Comparison of ENCODE assay signal across 8 cellular contexts in the genomic region with DNA sequence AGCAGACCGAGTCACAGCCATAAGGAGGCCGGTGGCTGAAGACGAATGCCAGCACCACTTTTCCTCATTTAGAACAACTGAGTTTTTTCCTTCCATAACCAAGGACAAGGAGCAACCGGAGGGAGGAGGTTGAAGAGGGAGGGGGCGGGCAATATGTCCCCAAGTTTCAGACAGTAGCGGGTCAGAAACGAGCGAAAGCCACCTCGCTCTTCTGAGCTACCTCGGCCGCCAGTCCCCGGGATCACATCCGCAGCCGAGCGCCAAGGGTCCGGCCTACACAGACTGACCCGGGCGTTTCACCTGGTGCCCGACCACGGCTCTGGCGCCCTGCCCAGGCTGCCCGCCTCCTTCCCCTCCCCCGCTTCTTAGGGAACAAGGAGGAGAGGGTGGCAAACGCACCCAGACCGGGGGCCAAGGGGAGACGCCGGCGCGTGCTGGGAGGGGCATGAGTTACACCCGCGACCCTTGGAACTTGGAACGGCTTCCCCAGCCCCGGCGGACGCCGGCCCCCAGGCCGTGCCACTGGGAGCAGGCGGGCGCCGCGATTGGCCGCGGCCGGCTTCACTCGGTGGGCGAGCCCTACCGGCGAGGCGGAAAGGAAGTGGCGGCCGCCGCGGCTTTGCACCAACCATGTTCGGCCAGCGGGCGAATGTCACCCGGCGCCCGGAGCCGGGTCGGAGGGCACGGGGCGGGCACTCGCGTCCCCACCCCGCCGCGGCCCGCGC. TPM values are rescaled to one million over a fixed set of nuclear protein-coding genes. Genes with fewer than 3 reads are reported as not detected.
A peak's percentile ranks its signal among the peaks of the same experiment; 100 is the strongest.
DNase-seq lines count a peak whose midpoint lies in the region; ATAC-seq and TF ChIP-seq lines count a peak whose summit lies in the region.

No MANE protein-coding gene starts in this region.

- peak overlapping the region; percentile 95 for H3K27ac Mint-ChIP-seq in mesothelial cell of epicardium

- H3K4me3 Mint-ChIP-seq in mesothelial cell of epicardium: peak overlapping the region; percentile 82

- no peak for TF ChIP-seq CTCF in mesothelial cell of epicardium (IDR thresholded peaks at IDR 0.05; ENCODE audit: unreplicated experiment)

- H3K36me3 Mint-ChIP-seq in mesothelial cell of epicardium: peaks cover 1% of the 10 kb centered on the region

- no peaks in the 10 kb centered on the region for H3K27me3 Mint-ChIP-seq in mesothelial cell of epicardium (ENCODE audit: low read depth)

- H3K9me3 Mint-ChIP-seq in mesothelial cell of epicardium: no peaks in the 10 kb centered on the region

- peak; percentile 32 for ATAC-seq in HG02642 (IDR thresholded peaks at IDR 0.05; ENCODE audit: poor library complexity, unreplicated experiment)

- DNase-seq in NK-92 treated with Interleukin-12 subunit alpha and Interleukin-12 subunit beta, amount 100 ng/mL, for 24 hours (lab: John Stamatoyannopoulos, UW): peak; percentile 65
- no peak for DNase-seq in NK-92 (lab: John Stamatoyannopoulos, UW; ENCODE audit: unreplicated experiment)
- peak; percentile 26 for DNase-seq in NCI-H774 (lab: John Stamatoyannopoulos, UW)
- DNase-seq in activated T-cell treated with anti-CD3 and anti-CD28 coated beads for 24 hours (ENCODE audit: low read depth): peak; percentile 38
- DNase-seq in epidermal melanocyte (ENCODE audit: insufficient read length, low spot score): peak; percentile 49
- DNase-seq in mesothelial cell of epicardium (ENCODE audit: low spot score in 2 of 2, unreplicated experiment in 2 of 2): peak; percentile 43 to 77
- peak in 4 of 6 experiments; percentile 22 to 48 (median 26) for DNase-seq in stimulated activated naive CD4-positive, alpha-beta T cell (lab: John Stamatoyannopoulos, UW)

- H3K4me1 Mint-ChIP-seq in mesothelial cell of epicardium: peaks cover 25% of the 10 kb centered on the region

RNA-seq across cellular contexts. Expression of gene IRF2, which starts 1.6 kb away (rescaled TPM):
- 15.8 to 18.1 TPM (median 16.7 TPM) in 3 replicates for total RNA-seq in mesothelial cell of epicardium
